In genomic region chr1:154730251-154730650, GRCh38 we compare ENCODE assay signal across 9 cellular contexts.
A peak's percentile ranks its signal among the peaks of the same experiment; 100 is the strongest.
DNase-seq lines count a peak whose midpoint lies in the region; ATAC-seq and TF ChIP-seq lines count a peak whose summit lies in the region.
"Had no signal": no experiment of that assay in that cellular context is flagged by ENCODE, and none has a peak within 500 bp of the region (broad histone marks: within the 10 kb centered on the region; RNA-seq: fewer than 3 reads in every experiment).

No MANE protein-coding gene starts in this region.

- H3K9me3 ChIP-seq in breast epithelium, result no peaks in the 10 kb centered on the region
- H3K9me3 ChIP-seq in mucosa of descending colon, result no peaks in the 10 kb centered on the region

- DNase-seq in Calu3 (peak; percentile 69), NCI-H1436 treated with DMSO at 0.1 percent for 48 hours (lab: John Stamatoyannopoulos, UW) (peak; percentile 59), breast epithelium (ENCODE audit: low spot score in 2 of 2) (no peak), mucosa of descending colon (no peak), posterior cingulate gyrus (no peak), pons (ENCODE audit: low spot score) (no peak), inferior parietal cortex (ENCODE audit: extremely low spot score) (no peak)
- DNase-seq: Kasumi-1 had no signal

- TF ChIP-seq CTCF in Calu3 (IDR thresholded peaks at IDR 0.05; ENCODE audit: unreplicated experiment) (no peak), breast epithelium (IDR thresholded peaks at IDR 0.05) (no peak), mucosa of descending colon (IDR thresholded peaks at IDR 0.05) (no peak)

- CTCF ChIA-PET in Calu3 (lab: Charles Lee), result interaction anchor here (0.6 to 1.0 kb wide), 5 partner anchors 14 to 370 kb away, joined by 3 to 4 read pairs (median 3); no protein-coding TSS in a partner anchor

- peak; percentile 83 for ATAC-seq in mucosa of descending colon
- ATAC-seq in HG03159 (IDR thresholded peaks at IDR 0.05; ENCODE audit: unreplicated experiment), result no peak

- H3K4me1 ChIP-seq in breast epithelium (peaks cover 0 to 9% of the 10 kb centered on the region in 2 donors), mucosa of descending colon (ENCODE audit: low read depth) (no peaks in the 10 kb centered on the region)

- no peak overlapping the region for H3K4me3 ChIP-seq in breast epithelium
- H3K4me3 ChIP-seq in mucosa of descending colon, result no peak overlapping the region

- intact Hi-C loops in Calu3 (cut with micrococcal nuclease; ENCODE audit: unreplicated experiment) (loop anchor here (2.0 kb wide), 1 partner anchor 15 kb away; no protein-coding TSS in a partner anchor), breast epithelium (cut with DNase I; ENCODE audit: low total_unique reads) (no loop called here), mucosa of descending colon (cut with DNase I, micrococcal nuclease) (no loop called here), posterior cingulate gyrus (cut with DNase I) (no loop called here)

- H3K27ac ChIP-seq in breast epithelium, result peak overlapping the region; percentile 40 to 69

- H3K36me3 ChIP-seq in breast epithelium (no peaks in the 10 kb centered on the region), mucosa of descending colon (ENCODE audit: low read depth) (no peaks in the 10 kb centered on the region)

- H3K9me3 Mint-ChIP-seq in Calu3 (ENCODE audit: low read depth, unreplicated experiment), result no peaks in the 10 kb centered on the region

- peak overlapping the region; percentile 67 for H3K27ac Mint-ChIP-seq in Calu3 (ENCODE audit: unreplicated experiment)

- H3K4me1 Mint-ChIP-seq in Calu3 (ENCODE audit: low read depth, unreplicated experiment), result peaks cover 24% of the 10 kb centered on the region

- no peak overlapping the region for H3K4me3 Mint-ChIP-seq in Calu3 (ENCODE audit: low read depth, unreplicated experiment)

- peaks cover 13% of the 10 kb centered on the region for H3K27me3 Mint-ChIP-seq in Calu3 (ENCODE audit: unreplicated experiment)

- peaks cover 3% of the 10 kb centered on the region for H3K36me3 Mint-ChIP-seq in Calu3 (ENCODE audit: insufficient read depth, unreplicated experiment)

- BruUV-seq in Calu3 (replicated peaks; lab: Mats Ljungman, UMichigan), result no TSS peak

- no peak for TF ChIP-seq POLR2A in breast epithelium (IDR thresholded peaks at IDR 0.05)

- no peaks in the 10 kb centered on the region for H3K27me3 ChIP-seq in breast epithelium

Comparison
In these comparisons a context has a peak if more than half of its experiments do, and no peak if none do; other contexts are left out.
1. DNase-seq: peak in Calu3 (single experiment) and NCI-H1436 treated with DMSO at 0.1 percent for 48 hours (single experiment); none in breast epithelium (0 of 2), mucosa of descending colon (0 of 3), posterior cingulate gyrus (0 of 10), pons (single experiment) and inferior parietal cortex (single experiment).